ENCODE assay signal across 8 cellular contexts in genomic region chr2:179860255-179861026, GRCh38. TPM values are rescaled to one million over a fixed set of nuclear protein-coding genes. Genes with fewer than 3 reads are reported as not detected.
A peak's percentile ranks its signal among the peaks of the same experiment; 100 is the strongest.
DNase-seq lines count a peak whose midpoint lies in the region; TF ChIP-seq lines count a peak whose summit lies in the region.

No MANE protein-coding gene starts in this region.

- H3K9ac ChIP-seq in H9 (ENCODE audit: extremely low read depth, insufficient read length, low read length) (peak overlapping the region; percentile 39), mucosa of stomach (ENCODE audit: low read length) (no peak overlapping the region)

- H4K91ac ChIP-seq in H9 (ENCODE audit: insufficient read length, low read depth, low read length), result no peak overlapping the region

- intact Hi-C loops in MCF 10A (cut with micrococcal nuclease), result no loop called here

- no peak overlapping the region for H3K14ac ChIP-seq in H9 (ENCODE audit: insufficient read depth, low read length)

- no peaks in the 10 kb centered on the region for H3K79me1 ChIP-seq in H9 (ENCODE audit: insufficient read depth, low read depth, low read length, poor library complexity, severe bottlenecking)

- H3K9me3 ChIP-seq in AG04450 (ENCODE audit: control insufficient read depth, insufficient read depth, low read length) (no peaks in the 10 kb centered on the region), H9 (ENCODE audit: control insufficient read depth, low read depth, low read length) (no peaks in the 10 kb centered on the region), mucosa of stomach (ENCODE audit: control insufficient read depth, low read length) (no peaks in the 10 kb centered on the region)

- no peak overlapping the region for H2AK5ac ChIP-seq in H9 (ENCODE audit: insufficient read length, low read length)

- H3K27me3 Mint-ChIP-seq in H9 (ENCODE audit: low read depth), result peaks cover 61% of the 10 kb centered on the region
- H3K27me3 Mint-ChIP-seq in MCF 10A (ENCODE audit: insufficient read depth, unreplicated experiment), result peaks cover 9% of the 10 kb centered on the region

- peak overlapping the region; percentile 42 for H3K4me2 ChIP-seq in H9 (ENCODE audit: insufficient read depth, insufficient read length, low read length)

- no peak overlapping the region for H2BK20ac ChIP-seq in H9 (ENCODE audit: low read depth, low read length, poor library complexity, severe bottlenecking)

- no peak overlapping the region for H3K4ac ChIP-seq in H9 (ENCODE audit: low read depth, low read length)

- CTCF ChIA-PET in AG04450 (lab: Charles Lee), result no interaction called here
- CTCF ChIA-PET in MCF 10A (lab: Yijun Ruan, JAX), result interaction anchor here (0.6 kb wide), 2 partner anchors 14 to 18 kb away, joined by 3 to 7 read pairs; no protein-coding TSS in a partner anchor

- H3K27ac Mint-ChIP-seq in H9 (peak overlapping the region in 1 of 3 experiments; percentile 87; a peak in 1 of 7 replicates), MCF 10A (ENCODE audit: low read depth, unreplicated experiment) (no peak overlapping the region)

- no peaks in the 10 kb centered on the region for H3K79me2 ChIP-seq in H9 (ENCODE audit: insufficient read depth, low read length)

- H3K9me3 Mint-ChIP-seq in H9 (no peaks in the 10 kb centered on the region), MCF 10A (ENCODE audit: unreplicated experiment) (no peaks in the 10 kb centered on the region)

- peak overlapping the region; percentile 79 to 97 for H3K4me3 Mint-ChIP-seq in H9
- peak overlapping the region; percentile 62 for H3K4me3 Mint-ChIP-seq in MCF 10A (ENCODE audit: unreplicated experiment)

- H2AFZ ChIP-seq in H9 (ENCODE audit: low read length), result no peak overlapping the region

- H3K4me1 ChIP-seq in H9 (ENCODE audit: insufficient read depth, low read length) (no peaks in the 10 kb centered on the region), mucosa of stomach (ENCODE audit: control insufficient read depth, insufficient read depth, low read length) (no peaks in the 10 kb centered on the region)

- H3K27me3 ChIP-seq in AG04450 (ENCODE audit: control insufficient read depth, insufficient read depth, low read length) (peaks cover 30% of the 10 kb centered on the region), H9 (ENCODE audit: insufficient read depth, low read length) (peaks cover 8% of the 10 kb centered on the region; the same call in 1 of the 2 replicates), mucosa of stomach (ENCODE audit: control insufficient read depth, insufficient read depth, low read length) (peaks cover 25% of the 10 kb centered on the region)

- H4K20me1 ChIP-seq in H9 (ENCODE audit: control insufficient read depth, insufficient read depth, insufficient read length), result no peaks in the 10 kb centered on the region

- H3K4me3 ChIP-seq in AG04450 (ENCODE audit: low read depth, low read length) (peak overlapping the region; percentile 41), mucosa of stomach (ENCODE audit: low read length) (peak overlapping the region; percentile 1)

- BruUV-seq in MCF 10A (replicated peaks; lab: Mats Ljungman, UMichigan), result no TSS peak

- H4K5ac ChIP-seq in H9 (ENCODE audit: insufficient read length, low read depth, low read length), result no peak overlapping the region

- H2BK12ac ChIP-seq in H9 (ENCODE audit: insufficient read length, low read depth, low read length), result no peak overlapping the region

- no peak overlapping the region for H4K8ac ChIP-seq in H9 (replicated peaks; ENCODE audit: insufficient read length, low read depth, low read length)

- TF ChIP-seq CTCF in AG04450 (IDR thresholded peaks at IDR 0.05; ENCODE audit: low read depth, low read length) (no peak), H9 (conservative IDR thresholded peaks at IDR 0.05) (no peak), MCF 10A (IDR thresholded peaks at IDR 0.05; ENCODE audit: unreplicated experiment) (no peak)

- no peak overlapping the region for H3T11ph ChIP-seq in H9 (ENCODE audit: low read length)

- H3K56ac ChIP-seq in H9 (ENCODE audit: insufficient read length, low read depth, low read length), result no peak overlapping the region

- H3K4me1 Mint-ChIP-seq in H9 (peaks cover 18 to 28% of the 10 kb centered on the region in 2 experiments), MCF 10A (ENCODE audit: insufficient read depth, unreplicated experiment) (peaks cover 6% of the 10 kb centered on the region)

- DNase-seq in AG04450 (ENCODE audit: low read depth, low spot score), result no peak
- peak; percentile 47 for DNase-seq in H9
- DNase-seq in MCF 10A (ENCODE audit: unreplicated experiment), result no peak
- DNase-seq in NK-92 (lab: John Stamatoyannopoulos, UW; ENCODE audit: unreplicated experiment), result no peak
- no peak for DNase-seq in NCI-H1105 treated with DMSO at 0.1 percent for 48 hours (lab: John Stamatoyannopoulos, UW)
- DNase-seq in activated CD4-positive, alpha-beta T cell treated with anti-CD3 and anti-CD28 coated beads, Interleukin-2, amount 50 U/mL, for 4 hours, result no peak
- DNase-seq in activated effector memory CD4-positive, alpha-beta T cell treated with Interleukin-2 at 50 U/mL for 16 hours, result no peak

- H2BK15ac ChIP-seq in H9 (ENCODE audit: low read depth, low read length), result no peak overlapping the region

- peaks cover 6% of the 10 kb centered on the region for H3K23me2 ChIP-seq in H9 (ENCODE audit: insufficient read length, low read depth, low read length, poor library complexity, severe bottlenecking)

- no peak overlapping the region for H2BK5ac ChIP-seq in H9 (ENCODE audit: insufficient read length, low read length)

- WGBS in H9 (ENCODE audit: extremely low coverage, insufficient read length, low lambda C conversion rate), result no CpG with 5 or more reads among the region's 34 CpGs

- no peak overlapping the region for H3K23ac ChIP-seq in H9 (ENCODE audit: insufficient read length, low read depth, low read length)

- POLR2A ChIA-PET in AG04450 (lab: Yijun Ruan, JAX), result no interaction called here
- POLR2A ChIA-PET in MCF 10A (lab: Yijun Ruan, JAX), result interaction anchor here (1.1 kb wide), 1 partner anchor 9 kb away, joined by 4 read pairs; no protein-coding TSS in a partner anchor

- H3K36me3 Mint-ChIP-seq in H9 (ENCODE audit: insufficient read depth in 1 of 3, low read depth in 3 of 3) (no peaks in the 10 kb centered on the region), MCF 10A (ENCODE audit: insufficient read depth, unreplicated experiment) (no peaks in the 10 kb centered on the region)

- H3K27ac ChIP-seq in AG04450 (ENCODE audit: low read depth, low read length) (no peak overlapping the region), H9 (ENCODE audit: insufficient read length, low read depth, low read length) (no peak overlapping the region)

- no peak overlapping the region for H3K18ac ChIP-seq in H9 (ENCODE audit: insufficient read length, low read depth, low read length)

- H3K36me3 ChIP-seq in mucosa of stomach (ENCODE audit: control insufficient read depth, insufficient read depth, low read length), result no peaks in the 10 kb centered on the region

- H2BK120ac ChIP-seq in H9 (ENCODE audit: low read depth, low read length, poor library complexity, severe bottlenecking), result no peak overlapping the region

RNA-seq across cellular contexts. Expression of gene ZNF385B, which starts 1.0 kb away (rescaled TPM):
- polyA plus RNA-seq in AG04450 (2011; rRNA removed), result not detected in 2 replicates
- not detected in 2 replicates for polyA minus RNA-seq in AG04450 (2011; rRNA and poly(A)+ RNA removed)
- total RNA-seq in H9 (2021) (2.1 and 3.0 TPM in 2 replicates), MCF 10A (2022) (0.33 TPM in 1 of 2 replicates, not detected in the other)
